Comparison of ENCODE assay signal across 10 cellular contexts in the genomic region with DNA sequence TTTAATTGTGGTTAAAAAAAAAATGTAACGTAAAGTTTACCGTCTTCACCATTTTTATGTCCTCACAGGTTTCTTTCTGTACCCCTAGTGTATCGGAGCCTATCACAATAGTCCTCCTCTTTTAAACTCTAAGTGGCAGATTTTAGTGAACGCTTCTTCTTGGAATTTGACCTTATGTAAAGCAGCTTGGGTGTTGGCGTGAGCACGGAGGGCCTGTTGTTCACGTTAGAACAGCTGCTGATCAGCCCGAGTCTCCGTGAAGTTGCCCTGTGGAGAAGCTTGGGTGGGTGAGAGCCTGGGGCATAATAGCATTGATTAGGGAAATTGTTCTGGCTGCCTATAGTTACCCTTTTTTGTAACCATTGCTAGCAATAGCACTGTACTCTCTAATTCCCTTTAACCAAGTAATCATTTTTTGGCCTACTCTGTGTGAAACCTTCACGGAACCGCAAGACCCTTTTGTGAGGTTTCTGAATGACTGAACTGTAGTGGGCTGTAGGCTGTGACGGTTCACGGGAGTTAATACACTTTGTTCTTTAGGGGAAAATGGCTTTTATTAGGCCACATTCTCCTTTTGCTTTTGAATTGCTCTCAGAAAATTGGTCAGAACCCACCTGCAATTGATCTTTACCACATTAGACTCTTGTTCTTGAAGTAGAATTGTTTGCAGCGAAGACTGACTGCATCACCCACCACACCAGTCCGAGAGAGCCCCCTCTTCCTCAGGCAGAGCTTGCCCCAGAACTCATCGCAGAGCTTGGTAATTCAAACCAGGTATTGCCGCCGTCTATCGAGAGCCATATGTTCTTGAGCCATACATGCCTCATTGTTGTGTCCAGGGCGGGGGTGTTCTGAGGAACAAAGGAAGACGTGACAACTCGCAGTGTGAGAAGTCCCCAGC.
DNase-seq lines count a peak whose midpoint lies in the region; ATAC-seq and TF ChIP-seq lines count a peak whose summit lies in the region.
"Had no signal": no experiment of that assay in that cellular context is flagged by ENCODE, and none has a peak within 500 bp of the region (broad histone marks: within the 10 kb centered on the region; RNA-seq: fewer than 3 reads in every experiment).

No MANE protein-coding gene starts in this region.

- H3K27ac Mint-ChIP-seq in activated naive CD8-positive, alpha-beta T cell = peak overlapping the region; percentile 94
- peak overlapping the region; percentile 97 for H3K27ac Mint-ChIP-seq in stimulated activated naive CD8-positive, alpha-beta T cell treated with anti-CD3 and anti-CD28 coated beads, Interleukin-15, Interleukin-2, amounts not matched to agents 100 ng/mL and 50 ng/mL, for 24 hours
- H3K27ac Mint-ChIP-seq: B cell had no signal

- peaks cover under 1% of the 10 kb centered on the region for H3K36me3 ChIP-seq in H7 (replicated peaks; ENCODE audit: control insufficient read depth, insufficient read depth, low read length)

- no peaks in the 10 kb centered on the region for H3K9me3 Mint-ChIP-seq in activated naive CD8-positive, alpha-beta T cell (ENCODE audit: low read depth)
- no peaks in the 10 kb centered on the region for H3K9me3 Mint-ChIP-seq in stimulated activated naive CD8-positive, alpha-beta T cell treated with anti-CD3 and anti-CD28 coated beads, Interleukin-15, Interleukin-2, amounts not matched to agents 100 ng/mL and 50 ng/mL, for 24 hours
- H3K9me3 Mint-ChIP-seq: naive B cell had no signal

- peak; percentile 83 for ATAC-seq in HG03095 (IDR thresholded peaks at IDR 0.05; ENCODE audit: unreplicated experiment)

- DNase-seq in activated T-cell treated with anti-CD3 and anti-CD28 coated beads, Interleukin-2, amount 50 U/mL, for 1 hour = peak; percentile 27
- no peak for DNase-seq in activated T-cell treated with anti-CD3 and anti-CD28 coated beads for 4 hours
- DNase-seq in RWPE1 (ENCODE audit: low spot score) = no peak
- DNase-seq in HT-29 (ENCODE audit: low spot score) = no peak
- DNase-seq in H7 = no peak
- DNase-seq: naive B cell had no signal

- CTCF ChIA-PET in RWPE1 (lab: Yijun Ruan, JAX) = interaction anchor here (0.6 kb wide), 1 partner anchor 25 kb away, joined by 3 read pairs; no protein-coding TSS in a partner anchor

- no peak overlapping the region for H3K27ac ChIP-seq in RWPE1

- H3K27me3 Mint-ChIP-seq in activated naive CD8-positive, alpha-beta T cell = no peaks in the 10 kb centered on the region
- H3K27me3 Mint-ChIP-seq in stimulated activated naive CD8-positive, alpha-beta T cell treated with anti-CD3 and anti-CD28 coated beads, Interleukin-15, Interleukin-2, amounts not matched to agents 100 ng/mL and 50 ng/mL, for 24 hours = peaks cover 8% of the 10 kb centered on the region
- H3K27me3 Mint-ChIP-seq: B cell, naive B cell had no signal

- no peak for TF ChIP-seq CTCF in RWPE1 (conservative IDR thresholded peaks at IDR 0.05; ENCODE audit: low read depth)

- no peaks in the 10 kb centered on the region for H3K27me3 ChIP-seq in H7 (ENCODE audit: control insufficient read depth, insufficient read depth, low read length)

- POLR2A ChIA-PET in RWPE1 (lab: Yijun Ruan, JAX; ENCODE audit: low non-redundant PET) = no interaction called here

- H3K4me3 Mint-ChIP-seq in activated naive CD8-positive, alpha-beta T cell = peak overlapping the region; percentile 80
- H3K4me3 Mint-ChIP-seq in stimulated activated naive CD8-positive, alpha-beta T cell treated with anti-CD3 and anti-CD28 coated beads, Interleukin-15, Interleukin-2, amounts not matched to agents 100 ng/mL and 50 ng/mL, for 24 hours = peak overlapping the region; percentile 71
- H3K4me3 Mint-ChIP-seq: B cell, naive B cell had no signal

- no peak overlapping the region for H3K4me3 ChIP-seq in H7 (ENCODE audit: insufficient read depth, low read depth, low read length)

- peaks cover 58% of the 10 kb centered on the region for H3K4me1 Mint-ChIP-seq in activated naive CD8-positive, alpha-beta T cell (ENCODE audit: low read depth)
- H3K4me1 Mint-ChIP-seq in stimulated activated naive CD8-positive, alpha-beta T cell treated with anti-CD3 and anti-CD28 coated beads, Interleukin-15, Interleukin-2, amounts not matched to agents 100 ng/mL and 50 ng/mL, for 24 hours (ENCODE audit: low read depth) = peaks cover 62% of the 10 kb centered on the region

- no peaks in the 10 kb centered on the region for H3K36me3 Mint-ChIP-seq in activated naive CD8-positive, alpha-beta T cell
- H3K36me3 Mint-ChIP-seq in stimulated activated naive CD8-positive, alpha-beta T cell treated with anti-CD3 and anti-CD28 coated beads, Interleukin-15, Interleukin-2, amounts not matched to agents 100 ng/mL and 50 ng/mL, for 24 hours (ENCODE audit: low read depth) = no peaks in the 10 kb centered on the region
